Comparison of ENCODE assay signal across 8 cellular contexts in the genomic region with DNA sequence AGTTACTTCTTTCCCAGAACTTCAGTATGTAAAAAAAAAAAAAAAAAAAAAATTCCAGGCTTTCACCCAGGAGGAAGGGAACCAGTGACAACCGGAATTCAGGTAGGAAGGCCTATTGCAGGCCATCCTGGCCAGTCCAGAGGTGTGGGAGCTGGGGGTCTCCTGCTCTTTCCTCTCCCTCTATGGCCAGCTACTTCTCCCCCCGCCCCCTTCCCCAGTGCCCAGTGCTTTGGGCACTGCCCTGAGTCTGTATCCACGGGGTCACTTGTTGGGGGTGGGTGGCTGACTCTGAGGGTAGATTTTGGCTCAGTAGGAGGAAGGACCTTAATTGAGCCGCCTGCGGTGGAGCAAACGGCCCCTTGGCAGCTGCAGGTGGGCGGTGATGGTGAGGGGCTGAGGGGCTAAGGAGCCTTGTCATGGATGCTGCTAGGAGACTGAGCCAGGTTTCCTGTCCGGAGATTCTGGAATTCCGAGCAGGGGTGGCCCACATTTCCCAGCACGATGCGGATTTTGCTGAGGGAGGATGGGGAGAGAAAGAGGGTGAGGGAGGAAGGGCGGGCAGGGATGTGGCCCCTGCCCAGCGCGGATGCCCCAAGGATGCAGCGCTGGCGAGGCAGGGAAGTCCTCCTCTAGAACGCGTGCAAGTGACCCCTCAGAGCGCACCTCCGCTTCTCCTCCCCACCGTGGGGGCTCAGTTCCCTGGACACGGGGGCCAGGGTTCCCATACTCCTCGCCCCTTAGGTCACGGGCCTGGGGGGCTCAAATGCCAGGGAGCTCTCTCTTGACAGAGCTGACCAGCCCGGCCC. TPM values are rescaled to one million over a fixed set of nuclear protein-coding genes. Genes with fewer than 3 reads are reported as not detected.
DNase-seq lines count a peak whose midpoint lies in the region; ATAC-seq, FAIRE-seq and TF ChIP-seq lines count a peak whose summit lies in the region.

No MANE protein-coding gene starts in this region.

- H3K36me3 Mint-ChIP-seq in T-helper 2 cell treated with Interferon-gamma antibody and Interleukin-4, amounts not matched to agents 5 μg/mL and 100 μg/mL, for 36 hours (ENCODE audit: low read depth): peaks cover 17% of the 10 kb centered on the region

- DNase-seq in T-helper 2 cell treated with Interferon-gamma antibody and Interleukin-4, amounts not matched to agents 5 μg/mL and 100 μg/mL, for 36 hours (ENCODE audit: low spot score): no peak
- DNase-seq in T-helper 2 cell (no peak), GM12878 (ENCODE audit: low read depth, low spot score) (no peak), left lung (no peak), thoracic aorta (ENCODE audit: low spot score) (no peak), NCI-H345 treated with DMSO at 0.1 percent for 48 hours (lab: John Stamatoyannopoulos, UW; ENCODE audit: unreplicated experiment) (no peak), NCI-H187 treated with DMSO at 0.1 percent for 48 hours (lab: John Stamatoyannopoulos, UW) (no peak)

- SMC1A ChIA-PET in GM12878 (lab: Charles Lee; ENCODE audit: uncharacterized antibody, unreplicated experiment): interaction anchor here (1.4 kb wide), 1 partner anchor 9 kb away, joined by 6 read pairs; no protein-coding TSS in a partner anchor

- H3K27ac Mint-ChIP-seq in T-helper 2 cell treated with Interferon-gamma antibody and Interleukin-4, amounts not matched to agents 5 μg/mL and 100 μg/mL, for 36 hours: peak overlapping the region; percentile 89

- peak overlapping the region; percentile 99 for H3K4me2 ChIP-seq in GM12878 (ENCODE audit: control insufficient read depth, insufficient read depth)

- TF ChIP-seq CTCF in GM12878 (IDR thresholded peaks at IDR 0.05 in 2 of 3, conservative IDR thresholded peaks at IDR 0.05 in 1 of 3; ENCODE audit: control insufficient read depth in 2 of 3, extremely low read depth in 1 of 3, insufficient read depth in 1 of 3, low read depth in 3 of 3, low read length in 3 of 3) (no peak), left lung (IDR thresholded peaks at IDR 0.05) (no peak), thoracic aorta (IDR thresholded peaks at IDR 0.05) (no peak)

- ATAC-seq in GM12878 (no peak), left lung (no peak), thoracic aorta (ENCODE audit: insufficient number of reproducible peaks, low FRiP score, low read depth) (no peak), GM21619 (IDR thresholded peaks at IDR 0.05; ENCODE audit: unreplicated experiment) (no peak)

- no peak for FAIRE-seq in GM12878 (lab: Jason Lieb, UNC)

- 76% methylated on average over 17 of the region's 25 CpGs for WGBS in GM12878 (ENCODE audit: insufficient coverage, insufficient replicate concordance, low lambda C conversion rate, missing lambda C conversion rate)

- in situ Hi-C loops in GM12878 (cut with MboI): no loop called here

- TF ChIP-seq EP300 in GM12878 (IDR thresholded peaks at IDR 0.05; ENCODE audit: borderline replicate concordance in 1 of 2, control insufficient read depth in 1 of 2, low read depth in 2 of 2, low read length in 2 of 2): no peak

- RAD21 ChIA-PET in GM12878 (lab: Charles Lee; ENCODE audit: unreplicated experiment): interaction anchor here (1.0 kb wide), 1 partner anchor 9 kb away, joined by 3 read pairs; no protein-coding TSS in a partner anchor

- BruUV-seq in GM12878 (replicated peaks; lab: Mats Ljungman, UMichigan): TSS peak; percentile 79

- peak overlapping the region; percentile 61 for H3K27ac ChIP-seq in GM12878 (ENCODE audit: control insufficient read depth, insufficient read depth)
- H3K27ac ChIP-seq in left lung: peak overlapping the region; percentile 89 to 93
- peak overlapping the region; percentile 93 to 94 for H3K27ac ChIP-seq in thoracic aorta

- no peaks in the 10 kb centered on the region for H3K36me3 ChIP-seq in GM12878 (ENCODE audit: control insufficient read depth in 2 of 2, insufficient read depth in 2 of 2, low read length in 1 of 2)
- H3K36me3 ChIP-seq in left lung: no peaks in the 10 kb centered on the region
- no peaks in the 10 kb centered on the region for H3K36me3 ChIP-seq in thoracic aorta

- H3K4me3 ChIP-seq in GM12878 (peak overlapping the region; percentile 86), left lung (peak overlapping the region; percentile 75 to 76), thoracic aorta (peak overlapping the region; percentile 92)

- CTCF ChIA-PET in GM12878 (lab: Yijun Ruan, JAX): no interaction called here

- H3K4me1 ChIP-seq in GM12878 (ENCODE audit: control insufficient read depth, insufficient read depth, low read length) (peaks cover 11% of the 10 kb centered on the region), left lung (peaks cover 23 to 44% of the 10 kb centered on the region in 2 donors), thoracic aorta (ENCODE audit: control insufficient read depth in 1 of 2, low read depth in 2 of 2) (peaks cover 17 to 44% of the 10 kb centered on the region in 2 donors)

- no peaks in the 10 kb centered on the region for H3K27me3 ChIP-seq in GM12878 (replicated peaks in 1 of 2; ENCODE audit: control insufficient read depth in 2 of 2, insufficient read depth in 2 of 2, low read length in 1 of 2)
- no peaks in the 10 kb centered on the region for H3K27me3 ChIP-seq in left lung
- H3K27me3 ChIP-seq in thoracic aorta (replicated peaks; ENCODE audit: insufficient read depth): no peaks in the 10 kb centered on the region

- TF ChIP-seq RAD21 in GM12878 (IDR thresholded peaks at IDR 0.05; ENCODE audit: insufficient read depth, low read depth, low read length): no peak

- peak overlapping the region; percentile 71 for H2AFZ ChIP-seq in GM12878 (ENCODE audit: control insufficient read depth, low read depth, low read length)

- peak overlapping the region; percentile 77 for H3K9ac ChIP-seq in GM12878 (ENCODE audit: control insufficient read depth, insufficient read depth, low read length)

- H3K9me3 Mint-ChIP-seq in T-helper 2 cell treated with Interferon-gamma antibody and Interleukin-4, amounts not matched to agents 5 μg/mL and 100 μg/mL, for 36 hours: peaks cover 11% of the 10 kb centered on the region

- H3K79me2 ChIP-seq in GM12878 (ENCODE audit: control insufficient read depth, insufficient read depth, low read length): peaks cover 6% of the 10 kb centered on the region

- TF ChIP-seq POLR2A in GM12878 (IDR thresholded peaks at IDR 0.05; ENCODE audit: low read depth, low read length): no peak

- H3K9me3 ChIP-seq in GM12878 (replicated peaks; ENCODE audit: control insufficient read depth, insufficient read depth, low read length): peaks cover 2% of the 10 kb centered on the region; the same call in 2 of the 3 replicates
- peaks cover 0 to 3% of the 10 kb centered on the region in 2 donors for H3K9me3 ChIP-seq in left lung
- no peaks in the 10 kb centered on the region for H3K9me3 ChIP-seq in thoracic aorta

- no peaks in the 10 kb centered on the region for H4K20me1 ChIP-seq in GM12878 (ENCODE audit: control insufficient read depth, insufficient read depth)

- H3K4me1 Mint-ChIP-seq in T-helper 2 cell treated with Interferon-gamma antibody and Interleukin-4, amounts not matched to agents 5 μg/mL and 100 μg/mL, for 36 hours (ENCODE audit: low read depth): peaks cover 20% of the 10 kb centered on the region

- H3K27me3 Mint-ChIP-seq in T-helper 2 cell treated with Interferon-gamma antibody and Interleukin-4, amounts not matched to agents 5 μg/mL and 100 μg/mL, for 36 hours (ENCODE audit: low read depth): no peaks in the 10 kb centered on the region

- H3K4me3 Mint-ChIP-seq in T-helper 2 cell treated with Interferon-gamma antibody and Interleukin-4, amounts not matched to agents 5 μg/mL and 100 μg/mL, for 36 hours: peak overlapping the region; percentile 88

- intact Hi-C loops in GM12878 (cut with micrococcal nuclease; ENCODE audit: unreplicated experiment): no loop called here
- intact Hi-C loops in left lung (cut with DNase I): no loop called here

- POLR2A ChIA-PET in GM12878 (lab: Charles Lee): interaction anchor here (0.5 kb wide), 1 partner anchor 10 kb away, joined by 3 read pairs; no protein-coding TSS in a partner anchor

TF ChIP-seq in GM12878, 131 proteins besides CTCF, POLR2A, EP300 and RAD21:
- no peak for TF ChIP-seq STAT3 (IDR thresholded peaks at IDR 0.05; ENCODE audit: low read depth, low read length)
- TF ChIP-seq DPF2 (IDR thresholded peaks at IDR 0.05): 0 out of 2 replicates have a peak, but pooled peaks have one; percentile 18

RNA-seq across cellular contexts. Expression of gene PHF2, which starts 1.3 kb away (rescaled TPM):
- 8.7 and 9.9 TPM in 2 replicates for total RNA-seq in GM12878 (2013; cell fraction: nucleolus; rRNA removed)
- 8.1 and 8.9 TPM in 2 replicates for total RNA-seq in GM12878 (2014; rRNA removed)
- 5.1 and 5.2 TPM in 2 replicates for total RNA-seq in GM12878 (2014; rRNA removed; fragmentation: Illumina TruSeq; extraction: Trizol)
- total RNA-seq in GM12878 (2021): 13.3 TPM in 2 replicates
- 2.6 TPM for polyA plus RNA-seq in GM12878 (2011; ENCODE audit: low read depth)
- 4.4 and 5.8 TPM in 2 replicates for polyA plus RNA-seq in GM12878 (2011; rRNA removed)
- polyA plus RNA-seq in GM12878 (2011; cell fraction: cytosol; rRNA removed): 3.6 and 3.7 TPM in 2 replicates
- 13.5 and 18.8 TPM in 2 replicates for polyA plus RNA-seq in GM12878 (2011; cell fraction: nucleus; rRNA removed)
- 5.9 and 6.6 TPM in 2 replicates for polyA plus RNA-seq in GM12878 (2012)
- 6.0 and 8.0 TPM in 2 replicates for polyA plus RNA-seq in GM12878 (2014; fragmentation: Illumina TruSeq; extraction: Trizol)
- under 1 TPM; 0.34 to 0.68 TPM for polyA plus RNA-seq in GM12878 (2014; fragmentation: Nextera tagmentation; extraction: Ambion mirVana)
- 8.6 and 10.3 TPM in 2 replicates for polyA plus RNA-seq in GM12878 (2014; rRNA removed)
- 1 to 10 TPM; 1.9 to 2.2 TPM for polyA plus RNA-seq in GM12878 (2016; fragmentation: Nextera tagmentation; extraction: Ambion mirVana)
- 3.4 and 4.0 TPM in 2 replicates for polyA minus RNA-seq in GM12878 (2011; rRNA and poly(A)+ RNA removed)
- polyA minus RNA-seq in GM12878 (2011; cell fraction: cytosol; rRNA and poly(A)+ RNA removed): 3.1 and 3.2 TPM in 2 replicates
- polyA minus RNA-seq in GM12878 (2011; cell fraction: nucleus; rRNA and poly(A)+ RNA removed): 3.3 and 4.9 TPM in 2 replicates
- 10 to 100 TPM; 29.1 to 30.4 TPM for total RNA-seq in left lung
- 10 to 100 TPM; 29.9 to 36.6 TPM for total RNA-seq in thoracic aorta
